ENCODE assay signal across 11 cellular contexts in the genomic region with DNA sequence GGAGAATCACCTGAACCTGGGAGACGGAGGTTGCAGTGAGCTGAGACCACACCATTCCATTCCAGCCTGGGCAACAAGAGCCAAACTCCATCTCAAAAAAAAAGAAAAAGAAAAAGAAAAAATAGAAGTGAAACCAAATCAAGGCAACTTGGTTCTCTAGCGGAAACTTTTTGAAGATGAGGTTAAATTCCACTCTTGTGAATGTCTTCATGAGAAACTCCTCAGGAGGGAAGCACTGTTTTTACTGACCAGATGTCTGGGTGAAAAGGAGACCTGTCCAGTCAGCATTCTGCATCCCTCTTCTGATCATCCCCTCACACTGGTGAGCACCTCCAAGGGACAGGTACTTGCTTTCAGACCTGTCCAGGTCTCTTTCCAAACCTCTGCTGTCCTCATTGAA. TPM values are rescaled to one million over a fixed set of nuclear protein-coding genes. Genes with fewer than 3 reads are reported as not detected.
A peak's percentile ranks its signal among the peaks of the same experiment; 100 is the strongest.
DNase-seq lines count a peak whose midpoint lies in the region; ATAC-seq, FAIRE-seq and TF ChIP-seq lines count a peak whose summit lies in the region.
"Had no signal": no experiment of that assay in that cellular context is flagged by ENCODE, and none has a peak within 500 bp of the region (broad histone marks: within the 10 kb centered on the region; RNA-seq: fewer than 3 reads in every experiment).

No MANE protein-coding gene starts in this region.

- no peak overlapping the region for H4K91ac ChIP-seq in IMR-90 (ENCODE audit: insufficient read depth, low read depth, low read length)

- H4K5ac ChIP-seq in IMR-90 (ENCODE audit: low read depth, low read length) = no peak overlapping the region; the same call in 1 of the 2 replicates

- H4K20me1 ChIP-seq in IMR-90 (ENCODE audit: insufficient read depth, low read length) (peaks cover 100% of the 10 kb centered on the region), GM12878 (ENCODE audit: control insufficient read depth, insufficient read depth) (peaks cover 33% of the 10 kb centered on the region)

- peak; percentile 35 for FAIRE-seq in GM12878 (lab: Jason Lieb, UNC)

- H2BK20ac ChIP-seq in IMR-90 (ENCODE audit: low read depth, low read length) = no peak overlapping the region

- no CpG with 5 or more reads among the region's 2 CpGs for WGBS in IMR-90 (ENCODE audit: extremely low coverage in 2 of 2, insufficient read length in 1 of 2), 2 experiments
- WGBS in GM12878 (ENCODE audit: insufficient coverage, insufficient replicate concordance, low lambda C conversion rate, missing lambda C conversion rate) = 6% methylated on average over 2 of the region's 2 CpGs
- WGBS in aorta, 2 donors = 40 to 49% methylated on average over 2 of the region's 2 CpGs
- 85 to 90% methylated on average over 2 of the region's 2 CpGs for WGBS in upper lobe of left lung, 2 donors

- peak overlapping the region; percentile 12 for H3K27ac ChIP-seq in IMR-90 (ENCODE audit: insufficient read depth, low read length)
- H3K27ac ChIP-seq in GM12878 (ENCODE audit: control insufficient read depth, insufficient read depth) = peak overlapping the region; percentile 37
- H3K27ac ChIP-seq in neutrophil = peak overlapping the region; percentile 41
- peak overlapping the region in 1 of 2 donors; percentile 74 for H3K27ac ChIP-seq in aorta (ENCODE audit: low read depth in 1 of 2, low read length in 2 of 2)
- H3K27ac ChIP-seq in upper lobe of left lung = peak overlapping the region in 2 of 4 donors; percentile 17 to 18

- H2BK120ac ChIP-seq in IMR-90 (ENCODE audit: low read depth, low read length) = no peak overlapping the region

- TF ChIP-seq POLR2A in IMR-90 (IDR thresholded peaks at IDR 0.05; ENCODE audit: low read depth, low read length) (no peak), GM12878 (IDR thresholded peaks at IDR 0.05; ENCODE audit: low read depth, low read length) (no peak), upper lobe of left lung (IDR thresholded peaks at IDR 0.05) (no peak)

- H2AFZ ChIP-seq in IMR-90 (replicated peaks; ENCODE audit: low read length, poor library complexity) (no peak overlapping the region), GM12878 (ENCODE audit: control insufficient read depth, low read depth, low read length) (no peak overlapping the region)

- SMC1A ChIA-PET in GM12878 (lab: Charles Lee; ENCODE audit: uncharacterized antibody, unreplicated experiment) = interaction anchor here (1.0 to 2.2 kb wide), 4 partner anchors 11 to 28 kb away, joined by 4 to 12 read pairs (median 8); partner anchors contain the start of gene BRD4

- peak overlapping the region; percentile 33 for H3K23ac ChIP-seq in IMR-90 (ENCODE audit: low read depth, low read length)

- BruUV-seq in Calu3 (replicated peaks; lab: Mats Ljungman, UMichigan) (no TSS peak), IMR-90 (replicated peaks; lab: Mats Ljungman, UMichigan) (no TSS peak), GM12878 (replicated peaks; lab: Mats Ljungman, UMichigan) (no TSS peak)

- intact Hi-C loops in Calu3 (cut with micrococcal nuclease; ENCODE audit: unreplicated experiment) (no loop called here), IMR-90 (cut with micrococcal nuclease) (no loop called here), GM12878 (cut with micrococcal nuclease; ENCODE audit: unreplicated experiment) (no loop called here), aorta (cut with DNase I) (no loop called here)

- peaks cover 9% of the 10 kb centered on the region for H3K36me3 Mint-ChIP-seq in Calu3 (ENCODE audit: insufficient read depth, unreplicated experiment)

- H3K56ac ChIP-seq in IMR-90 (ENCODE audit: extremely low read depth, insufficient read depth, low read length) = no peak overlapping the region

- TF ChIP-seq CTCF in Calu3 (IDR thresholded peaks at IDR 0.05; ENCODE audit: unreplicated experiment) (no peak), IMR-90 (conservative IDR thresholded peaks at IDR 0.05; ENCODE audit: low read depth, low read length) (no peak), GM12878 (IDR thresholded peaks at IDR 0.05 in 2 of 3, conservative IDR thresholded peaks at IDR 0.05 in 1 of 3; ENCODE audit: control insufficient read depth in 2 of 3, extremely low read depth in 1 of 3, insufficient read depth in 1 of 3, low read depth in 3 of 3, low read length in 3 of 3) (no peak), neutrophil (IDR thresholded peaks at IDR 0.05) (no peak), upper lobe of left lung (IDR thresholded peaks at IDR 0.05) (no peak)

- peaks cover 94% of the 10 kb centered on the region for H3K79me2 ChIP-seq in GM12878 (ENCODE audit: control insufficient read depth, insufficient read depth, low read length)

- H2BK5ac ChIP-seq in IMR-90 (ENCODE audit: low read depth, low read length, poor library complexity, severe bottlenecking) = no peak overlapping the region

- peaks cover 0 to 78% of the 10 kb centered on the region in 2 experiments; a peak in 2 of 4 replicates for H3K79me1 ChIP-seq in IMR-90 (ENCODE audit: low read depth in 1 of 2, low read length in 2 of 2)

- 0 out of 3 replicates have a peak overlapping the region, but pooled peaks have one; percentile 23 for H2BK15ac ChIP-seq in IMR-90 (ENCODE audit: low read depth, low read length)

- no peak overlapping the region for H2AK9ac ChIP-seq in IMR-90 (replicated peaks; ENCODE audit: low read depth, low read length, poor library complexity)

- TF ChIP-seq RAD21 in IMR-90 (IDR thresholded peaks at IDR 0.05; ENCODE audit: low read length) (no peak), GM12878 (IDR thresholded peaks at IDR 0.05; ENCODE audit: insufficient read depth, low read depth, low read length) (no peak)

- TF ChIP-seq EP300 in GM12878 (IDR thresholded peaks at IDR 0.05; ENCODE audit: borderline replicate concordance in 1 of 2, control insufficient read depth in 1 of 2, low read depth in 2 of 2, low read length in 2 of 2) (no peak), upper lobe of left lung (IDR thresholded peaks at IDR 0.05) (no peak)

- peak overlapping the region; percentile 12 for H3K14ac ChIP-seq in IMR-90 (replicated peaks; ENCODE audit: low read depth, low read length)

- H4K8ac ChIP-seq in IMR-90 (ENCODE audit: low read depth in 2 of 2, low read length in 2 of 2) = no peak overlapping the region

- H3K27me3 Mint-ChIP-seq in Calu3 (ENCODE audit: unreplicated experiment) = no peaks in the 10 kb centered on the region

- H3K9me3 ChIP-seq in IMR-90 (ENCODE audit: control insufficient read depth, insufficient read depth, low read length) (no peaks in the 10 kb centered on the region), GM12878 (replicated peaks; ENCODE audit: control insufficient read depth, insufficient read depth, low read length) (no peaks in the 10 kb centered on the region), neutrophil (no peaks in the 10 kb centered on the region), aorta (ENCODE audit: control insufficient read depth, low read length) (no peaks in the 10 kb centered on the region), upper lobe of left lung (no peaks in the 10 kb centered on the region)

- RAD21 ChIA-PET in GM12878 (lab: Charles Lee; ENCODE audit: unreplicated experiment) = interaction anchor here (0.5 to 3.4 kb wide), 4 partner anchors 17 to 186 kb away, joined by 3 to 22 read pairs (median 3); partner anchors contain the start of genes AKAP8L and BRD4

- dilution Hi-C loops in IMR-90 (cut with HindIII; ENCODE audit: low sequenced_read_pairs, unreplicated experiment) = no loop called here

- peaks cover 39% of the 10 kb centered on the region for H3K4me1 Mint-ChIP-seq in Calu3 (ENCODE audit: low read depth, unreplicated experiment)

- peak overlapping the region; percentile 42 for H3K27ac Mint-ChIP-seq in Calu3 (ENCODE audit: unreplicated experiment)

- H3K4ac ChIP-seq in IMR-90 (ENCODE audit: low read depth, low read length) = peak overlapping the region; percentile 3; the same call in 1 of the 2 replicates

- ATAC-seq in IMR-90 (ENCODE audit: low read depth) = no peak
- ATAC-seq in GM12878 = peak; percentile 45
- ATAC-seq in aorta (ENCODE audit: low FRiP score) = no peak
- ATAC-seq in upper lobe of left lung (ENCODE audit: low FRiP score in 2 of 2) = no peak
- ATAC-seq: left ventricle myocardium superior had no signal

- H3K4me3 Mint-ChIP-seq in Calu3 (ENCODE audit: low read depth, unreplicated experiment) = no peak overlapping the region

- peaks cover 60% of the 10 kb centered on the region for H3K9me1 ChIP-seq in IMR-90 (ENCODE audit: insufficient read depth, low read length)

- POLR2A ChIA-PET in IMR-90 (lab: Charles Lee; ENCODE audit: unreplicated experiment) (no interaction called here), GM12878 (lab: Charles Lee) (interaction anchor here (0.6 to 2.0 kb wide), 3 partner anchors 17 to 29 kb away, joined by 4 to 15 read pairs (median 4); no protein-coding TSS in a partner anchor)

- in situ Hi-C loops in IMR-90 (cut with MboI; ENCODE audit: low sequenced_read_pairs) (no loop called here), GM12878 (cut with MboI) (no loop called here)

- no peaks in the 10 kb centered on the region for H3K9me3 Mint-ChIP-seq in Calu3 (ENCODE audit: low read depth, unreplicated experiment)

- no peak overlapping the region; the same call in 1 of the 2 replicates for H3K18ac ChIP-seq in IMR-90 (ENCODE audit: low read depth, low read length)

- H2AK5ac ChIP-seq in IMR-90 (ENCODE audit: low read depth, low read length) = 0 out of 2 replicates have a peak overlapping the region, but pooled peaks have one; percentile 35

- H3K4me2 ChIP-seq in IMR-90 (ENCODE audit: low read depth, low read length) = peak overlapping the region; percentile 46
- H3K4me2 ChIP-seq in GM12878 (ENCODE audit: control insufficient read depth, insufficient read depth) = peak overlapping the region; percentile 26

- peaks cover 47% of the 10 kb centered on the region for H3K4me1 ChIP-seq in IMR-90 (ENCODE audit: control insufficient read depth, insufficient read depth, low read length)
- peaks cover 45% of the 10 kb centered on the region for H3K4me1 ChIP-seq in GM12878 (ENCODE audit: control insufficient read depth, insufficient read depth, low read length)
- peaks cover 34 to 48% of the 10 kb centered on the region in 2 experiments for H3K4me1 ChIP-seq in neutrophil (ENCODE audit: control insufficient read depth in 1 of 2, insufficient read depth in 1 of 2, low read depth in 1 of 2, low read length in 1 of 2)
- H3K4me1 ChIP-seq in aorta (ENCODE audit: control insufficient read depth in 1 of 2, insufficient read depth in 2 of 2, low read length in 2 of 2) = peaks cover 7 to 15% of the 10 kb centered on the region in 2 donors
- peaks cover 79 to 100% (median 96%) of the 10 kb centered on the region in 4 donors for H3K4me1 ChIP-seq in upper lobe of left lung

- no peak overlapping the region for H3K9ac ChIP-seq in IMR-90 (ENCODE audit: low read depth, low read length)
- no peak overlapping the region for H3K9ac ChIP-seq in GM12878 (ENCODE audit: control insufficient read depth, insufficient read depth, low read length)

- no peaks in the 10 kb centered on the region for H3K27me3 ChIP-seq in IMR-90 (ENCODE audit: control insufficient read depth, insufficient read depth, low read length)
- no peaks in the 10 kb centered on the region for H3K27me3 ChIP-seq in GM12878 (replicated peaks in 1 of 2; ENCODE audit: control insufficient read depth in 2 of 2, insufficient read depth in 2 of 2, low read length in 1 of 2)
- no peaks in the 10 kb centered on the region for H3K27me3 ChIP-seq in neutrophil
- H3K27me3 ChIP-seq in aorta (ENCODE audit: control insufficient read depth in 1 of 2, insufficient read depth in 2 of 2, low read length in 1 of 2) = no peaks in the 10 kb centered on the region
- no peaks in the 10 kb centered on the region for H3K27me3 ChIP-seq in upper lobe of left lung

- CTCF ChIA-PET in Calu3 (lab: Charles Lee) = no interaction called here
- CTCF ChIA-PET in IMR-90 (lab: Yijun Ruan, JAX) = no interaction called here
- CTCF ChIA-PET in GM12878 (lab: Yijun Ruan, JAX) = interaction anchor here (1.1 to 1.5 kb wide), 4 partner anchors 13 to 63 kb away, joined by 3 to 5 read pairs (median 4); partner anchors contain the start of gene AKAP8

- DNase-seq in Calu3 = no peak
- DNase-seq in IMR-90 = peak; percentile 80
- DNase-seq in GM12878 (ENCODE audit: low read depth, low spot score) = peak; percentile 42
- no peak for DNase-seq in aorta
- DNase-seq in NCI-H446 (lab: John Stamatoyannopoulos, UW) = no peak
- no peak for DNase-seq in NCI-H446 treated with DMSO at 0.1 percent for 48 hours (lab: John Stamatoyannopoulos, UW)
- DNase-seq in upper lobe of left lung = no peak
- DNase-seq: KBM-7, left ventricle myocardium superior, NCI-H510A had no signal

- H3K36me3 ChIP-seq in IMR-90 (ENCODE audit: control insufficient read depth, insufficient read depth, low read length) (no peaks in the 10 kb centered on the region; the same call in 1 of the 2 replicates), GM12878 (ENCODE audit: control insufficient read depth in 2 of 2, insufficient read depth in 2 of 2, low read length in 1 of 2) (peaks cover 2 to 5% of the 10 kb centered on the region in 2 experiments), neutrophil (no peaks in the 10 kb centered on the region), aorta (ENCODE audit: control insufficient read depth in 1 of 2, insufficient read depth in 2 of 2, low read length in 1 of 2) (no peaks in the 10 kb centered on the region), upper lobe of left lung (no peaks in the 10 kb centered on the region)

- H3K4me3 ChIP-seq in IMR-90 (ENCODE audit: insufficient read depth, low read depth, low read length) (no peak overlapping the region), GM12878 (peak overlapping the region; percentile 38; the same call in 1 of the 2 replicates), neutrophil (ENCODE audit: low read depth in 1 of 2, low read length in 1 of 2) (no peak overlapping the region), aorta (ENCODE audit: low read length in 2 of 2) (no peak overlapping the region), upper lobe of left lung (no peak overlapping the region)

RNA-seq across cellular contexts. Expression of gene BRD4, which starts 15.8 kb away (rescaled TPM):
- total RNA-seq in Calu3 (2022) = 92.2 and 93.9 TPM in 2 replicates
- 7.0 and 7.2 TPM in 2 replicates for total RNA-seq in IMR-90 (2012; rRNA removed)
- polyA plus RNA-seq in IMR-90 (2012; rRNA removed) = 19.9 and 21.1 TPM in 2 replicates
- 9.0 and 15.0 TPM in 2 replicates for polyA plus RNA-seq in IMR-90 (2012; cell fraction: cytosol; rRNA removed)
- polyA plus RNA-seq in IMR-90 (2012; cell fraction: nucleus; rRNA removed; ENCODE audit: low replicate concordance) = 29.5 and 41.2 TPM in 2 replicates
- 132 and 152 TPM in 2 replicates for total RNA-seq in GM12878 (2013; cell fraction: nucleolus; rRNA removed)
- 9.3 and 11.4 TPM in 2 replicates for total RNA-seq in GM12878 (2014; rRNA removed)
- total RNA-seq in GM12878 (2014; rRNA removed; fragmentation: Illumina TruSeq; extraction: Trizol) = 8.2 and 9.3 TPM in 2 replicates
- 84.4 and 88.8 TPM in 2 replicates for total RNA-seq in GM12878 (2021)
- polyA plus RNA-seq in GM12878 (2011; ENCODE audit: low read depth) = 13.0 TPM
- polyA plus RNA-seq in GM12878 (2011; rRNA removed) = 3.9 and 6.0 TPM in 2 replicates
- polyA plus RNA-seq in GM12878 (2011; cell fraction: cytosol; rRNA removed) = 4.3 and 5.9 TPM in 2 replicates
- polyA plus RNA-seq in GM12878 (2011; cell fraction: nucleus; rRNA removed) = 47.2 and 65.0 TPM in 2 replicates
- polyA plus RNA-seq in GM12878 (2012) = 33.0 and 53.4 TPM in 2 replicates
- 12.1 and 22.9 TPM in 2 replicates for polyA plus RNA-seq in GM12878 (2014; fragmentation: Illumina TruSeq; extraction: Trizol)
- 1 to 10 TPM; 5.3 to 8.6 TPM for polyA plus RNA-seq in GM12878 (2014; fragmentation: Nextera tagmentation; extraction: Ambion mirVana)
- polyA plus RNA-seq in GM12878 (2014; rRNA removed) = 18.3 and 26.8 TPM in 2 replicates
- polyA plus RNA-seq in GM12878 (2016; fragmentation: Nextera tagmentation; extraction: Ambion mirVana) = 10 to 100 TPM; 12.2 to 13.1 TPM
- polyA minus RNA-seq in GM12878 (2011; rRNA and poly(A)+ RNA removed) = 18.0 and 22.3 TPM in 2 replicates
- 15.6 and 16.7 TPM in 2 replicates for polyA minus RNA-seq in GM12878 (2011; cell fraction: cytosol; rRNA and poly(A)+ RNA removed)
- 40.9 and 74.5 TPM in 2 replicates for polyA minus RNA-seq in GM12878 (2011; cell fraction: nucleus; rRNA and poly(A)+ RNA removed)
- total RNA-seq in aorta = 100 to 1,000 TPM; 123 to 126 TPM
- 10 to 100 TPM; 12.3 to 50.6 TPM for polyA plus RNA-seq in aorta
- total RNA-seq in upper lobe of left lung = 100 to 1,000 TPM in 1 of 6 donors, 10 to 100 TPM in 5; 41.9 to 117 (median 79.3) TPM

Comparison
In these comparisons a context has a peak if more than half of its experiments do, and no peak if none do; other contexts are left out.
1. DNase-seq: peak in IMR-90 (single experiment) and GM12878 (single experiment); none in Calu3 (single experiment), aorta (0 of 2), NCI-H446 (0 of 2), NCI-H446 treated with DMSO at 0.1 percent for 48 hours (single experiment) and upper lobe of left lung (0 of 2).